ENCODE assay signal across 1 cellular context in the genomic region with DNA sequence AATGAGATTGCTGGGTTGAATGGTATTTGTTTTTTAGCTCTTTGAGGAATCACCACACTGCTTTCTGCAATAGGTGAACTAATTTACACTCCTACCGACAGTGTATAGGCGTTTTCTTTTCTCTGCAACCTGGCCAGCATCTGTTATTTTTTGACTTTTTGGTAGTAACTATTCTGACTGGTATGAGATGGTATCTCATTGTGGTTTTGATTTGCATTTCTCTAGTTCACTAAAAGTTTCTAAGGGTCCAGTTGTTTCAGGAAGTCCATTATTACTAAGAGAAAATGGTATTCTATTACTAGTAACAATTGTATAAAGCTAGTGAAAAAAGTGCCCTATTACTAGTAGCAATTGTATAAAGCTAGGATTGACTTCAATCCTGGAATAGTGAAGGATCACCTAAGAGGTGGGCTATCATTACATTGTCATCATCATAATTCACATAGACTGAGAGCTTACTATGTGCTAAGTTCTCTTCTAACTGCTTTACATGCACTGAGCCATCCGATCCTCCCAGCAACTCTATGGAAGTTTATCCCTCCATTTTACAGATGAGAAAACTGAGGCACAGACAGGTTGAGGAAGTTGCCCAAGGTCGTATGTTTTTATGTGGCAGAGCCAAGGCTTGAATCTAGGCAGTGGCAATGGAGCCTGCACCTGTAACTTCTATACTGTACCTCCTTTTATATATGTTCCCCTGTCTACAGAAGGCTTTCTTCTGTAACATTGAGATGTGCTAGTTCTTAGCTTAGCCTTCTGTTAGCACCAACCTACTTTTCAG.
TF ChIP-seq lines count a peak whose summit lies in the region.

No MANE protein-coding gene starts in this region.

TF ChIP-seq in HepG2, 621 proteins besides CTCF, POLR2A, EP300 and RAD21:
- TF ChIP-seq TFAP4 (IDR thresholded peaks at IDR 0.05; ENCODE audit: borderline replicate concordance, low read depth), result no peak
- TF ChIP-seq PAX8 (CRISPR knock-in tag; IDR thresholded peaks at IDR 0.05; ENCODE audit: borderline replicate concordance), result no peak
- no peak for TF ChIP-seq NFIC (IDR thresholded peaks at IDR 0.05; ENCODE audit: low read length)
- no peak for TF ChIP-seq SMARCC2 (IDR thresholded peaks at IDR 0.05)
- TF ChIP-seq ZNF629 (CRISPR knock-in tag; conservative IDR thresholded peaks at IDR 0.05), result peak; percentile 75
- TF ChIP-seq, protein P1, sequence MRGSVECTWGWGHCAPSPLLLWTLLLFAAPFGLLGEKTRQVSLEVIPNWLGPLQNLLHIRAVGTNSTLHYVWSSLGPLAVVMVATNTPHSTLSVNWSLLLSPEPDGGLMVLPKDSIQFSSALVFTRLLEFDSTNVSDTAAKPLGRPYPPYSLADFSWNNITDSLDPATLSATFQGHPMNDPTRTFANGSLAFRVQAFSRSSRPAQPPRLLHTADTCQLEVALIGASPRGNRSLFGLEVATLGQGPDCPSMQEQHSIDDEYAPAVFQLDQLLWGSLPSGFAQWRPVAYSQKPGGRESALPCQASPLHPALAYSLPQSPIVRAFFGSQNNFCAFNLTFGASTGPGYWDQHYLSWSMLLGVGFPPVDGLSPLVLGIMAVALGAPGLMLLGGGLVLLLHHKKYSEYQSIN (CRISPR knock-in tag; IDR thresholded peaks at IDR 0.05; ENCODE audit: borderline replicate concordance), result no peak
- no peak for TF ChIP-seq ZBTB7A (CRISPR knock-in tag; IDR thresholded peaks at IDR 0.05)
